In the genomic region with DNA sequence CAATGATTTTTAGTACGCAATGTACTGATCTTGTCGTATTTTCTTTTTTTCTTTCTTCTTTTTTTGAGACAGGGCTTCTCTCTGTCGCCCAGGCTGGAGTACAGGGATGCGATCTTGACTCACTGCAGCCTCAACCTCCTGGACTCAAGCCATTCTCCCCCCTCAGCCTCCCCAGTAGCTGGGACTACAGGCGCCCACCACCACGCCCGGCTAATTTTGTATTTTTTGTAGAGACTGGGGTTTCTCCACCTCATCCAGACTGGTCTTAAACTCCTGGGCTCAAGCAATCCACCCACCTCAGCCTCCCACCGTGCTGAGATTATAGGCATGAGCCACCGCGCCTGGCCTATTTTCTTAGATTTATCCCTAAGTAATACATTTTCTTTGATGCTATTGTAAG, we compare ENCODE assay signal across 16 cellular contexts. TPM values are rescaled to one million over a fixed set of nuclear protein-coding genes. Genes with fewer than 3 reads are reported as not detected.
A peak's percentile ranks its signal among the peaks of the same experiment; 100 is the strongest.
DNase-seq lines count a peak whose midpoint lies in the region; ATAC-seq, FAIRE-seq and TF ChIP-seq lines count a peak whose summit lies in the region.
"Had no signal": no experiment of that assay in that cellular context is flagged by ENCODE, and none has a peak within 500 bp of the region (broad histone marks: within the 10 kb centered on the region; RNA-seq: fewer than 3 reads in every experiment).

No MANE protein-coding gene starts in this region.

- no peak overlapping the region for H3K27ac Mint-ChIP-seq in stimulated activated effector memory CD8-positive, alpha-beta T cell treated with anti-CD3 and anti-CD28 coated beads, Interleukin-12 subunit alpha, Interleukin-12 subunit beta, amount 100 ng/mL, for 72 hours

- peak overlapping the region; percentile 69 for H3K4me2 ChIP-seq in PC-9

- intact Hi-C loops in PC-9 (cut with micrococcal nuclease; ENCODE audit: unreplicated experiment) = no loop called here

- no peak overlapping the region for H3K9ac ChIP-seq in muscle layer of colon (ENCODE audit: low read length)

- DNase-seq in PC-9 (no peak), brain microvascular endothelial cell (no peak), GM19239 (ENCODE audit: insufficient read length, low spot score) (no peak), NCI-H1436 (lab: John Stamatoyannopoulos, UW) (no peak), inferior parietal cortex (ENCODE audit: extremely low spot score) (no peak)
- no peak for DNase-seq in stimulated activated effector memory CD8-positive, alpha-beta T cell treated with anti-CD3 and anti-CD28 coated beads, Interleukin-12 subunit alpha, Interleukin-12 subunit beta, amount 100 ng/mL, for 72 hours (ENCODE audit: low spot score in 2 of 2)
- DNase-seq: BE2C, cerebellar nuclear complex, KG1, mucosa of descending colon, NCI-H1105 treated with DMSO at 0.1 percent for 48 hours, T-helper 9 cell had no signal

- H4K20me1 ChIP-seq in PC-9 (ENCODE audit: insufficient read depth) = no peaks in the 10 kb centered on the region

- no peak overlapping the region for H3K4me3 ChIP-seq in PC-9
- no peak overlapping the region for H3K4me3 ChIP-seq in brain microvascular endothelial cell (ENCODE audit: low read depth, low read length)
- no peak overlapping the region for H3K4me3 ChIP-seq in muscle layer of colon (ENCODE audit: low read depth in 1 of 2, low read length in 2 of 2)
- H3K4me3 ChIP-seq: mucosa of descending colon had no signal

- POLR2A ChIA-PET in PC-9 (lab: Charles Lee; ENCODE audit: unreplicated experiment) = interaction anchor here (0.7 kb wide), 1 partner anchor 63 kb away, joined by 3 read pairs; no protein-coding TSS in a partner anchor

- H3K4me1 Mint-ChIP-seq in stimulated activated effector memory CD8-positive, alpha-beta T cell treated with anti-CD3 and anti-CD28 coated beads, Interleukin-12 subunit alpha, Interleukin-12 subunit beta, amount 100 ng/mL, for 72 hours = peaks cover 37% of the 10 kb centered on the region

- no peak overlapping the region for H2AFZ ChIP-seq in PC-9

- CTCF ChIA-PET in PC-9 (lab: Charles Lee) = no interaction called here

- H3K9me3 Mint-ChIP-seq in stimulated activated effector memory CD8-positive, alpha-beta T cell treated with anti-CD3 and anti-CD28 coated beads, Interleukin-12 subunit alpha, Interleukin-12 subunit beta, amount 100 ng/mL, for 72 hours = no peaks in the 10 kb centered on the region

- no peaks in the 10 kb centered on the region for H3K9me3 ChIP-seq in PC-9 (ENCODE audit: insufficient read depth, low read depth)
- no peaks in the 10 kb centered on the region for H3K9me3 ChIP-seq in muscle layer of colon (ENCODE audit: low read length)
- H3K9me3 ChIP-seq: mucosa of descending colon had no signal

- no peaks in the 10 kb centered on the region for H3K9me2 ChIP-seq in PC-9 (ENCODE audit: insufficient read depth)

- peaks cover 9% of the 10 kb centered on the region for H3K36me3 Mint-ChIP-seq in stimulated activated effector memory CD8-positive, alpha-beta T cell treated with anti-CD3 and anti-CD28 coated beads, Interleukin-12 subunit alpha, Interleukin-12 subunit beta, amount 100 ng/mL, for 72 hours

- H3K4me1 ChIP-seq in PC-9 (replicated peaks; ENCODE audit: insufficient read depth) (peaks cover 35% of the 10 kb centered on the region), muscle layer of colon (ENCODE audit: insufficient read depth, low read length) (peaks cover 41% of the 10 kb centered on the region)
- H3K4me1 ChIP-seq: BE2C had no signal

- H3K4me3 Mint-ChIP-seq in stimulated activated effector memory CD8-positive, alpha-beta T cell treated with anti-CD3 and anti-CD28 coated beads, Interleukin-12 subunit alpha, Interleukin-12 subunit beta, amount 100 ng/mL, for 72 hours = peak overlapping the region; percentile 10

- TF ChIP-seq CTCF in PC-9 (conservative IDR thresholded peaks at IDR 0.05) (no peak), brain microvascular endothelial cell (IDR thresholded peaks at IDR 0.05; ENCODE audit: low read depth, low read length, missing control alignments) (no peak)

- H3K36me3 ChIP-seq in PC-9 (ENCODE audit: low read depth) (no peaks in the 10 kb centered on the region), brain microvascular endothelial cell (replicated peaks) (no peaks in the 10 kb centered on the region), muscle layer of colon (ENCODE audit: insufficient read depth, low read length) (no peaks in the 10 kb centered on the region)
- H3K36me3 ChIP-seq: BE2C had no signal

- in situ Hi-C loops in brain microvascular endothelial cell (cut with HindIII; ENCODE audit: low pct_ligation_motif_present, low sequenced_read_pairs) = no loop called here

- BruUV-seq in PC-9 (replicated peaks; lab: Mats Ljungman, UMichigan) = no TSS peak

- H3K27me3 ChIP-seq in PC-9 (ENCODE audit: insufficient read depth, low read depth) (no peaks in the 10 kb centered on the region), brain microvascular endothelial cell (replicated peaks) (no peaks in the 10 kb centered on the region), muscle layer of colon (ENCODE audit: control insufficient read depth in 1 of 2, insufficient read depth in 2 of 2, low read length in 2 of 2) (no peaks in the 10 kb centered on the region)
- H3K27me3 ChIP-seq: BE2C had no signal

- no peak for FAIRE-seq in GM19239 (lab: Jason Lieb, UNC)
- FAIRE-seq: endothelial cell of umbilical vein, GM18507 had no signal

- peak overlapping the region; percentile 71 for H3K27ac ChIP-seq in PC-9
- H3K27ac ChIP-seq in brain microvascular endothelial cell = peak overlapping the region; percentile 21
- H3K27ac ChIP-seq in muscle layer of colon (ENCODE audit: low read depth, low read length) = peak overlapping the region; percentile 80

- peaks cover 19% of the 10 kb centered on the region; the same call in 1 of the 2 replicates for H3F3A ChIP-seq in PC-9 (ENCODE audit: insufficient read depth, low read depth)

- ATAC-seq in stimulated activated effector memory CD8-positive, alpha-beta T cell treated with anti-CD3 and anti-CD28 coated beads, Interleukin-12 subunit alpha, Interleukin-12 subunit beta, amount 100 ng/mL, for 72 hours = no peak
- no peak for ATAC-seq in HG03439 (IDR thresholded peaks at IDR 0.05; ENCODE audit: unreplicated experiment)
- ATAC-seq: mucosa of descending colon had no signal

- H3K79me2 ChIP-seq in PC-9 (ENCODE audit: low read depth) = no peaks in the 10 kb centered on the region

RNA-seq across cellular contexts. Expression of gene COL6A2, which starts 43.9 kb away (rescaled TPM):
- total RNA-seq in PC-9 (2021) = 22.0 and 25.7 TPM in 2 replicates

Comparison
In these comparisons a context has a peak if more than half of its experiments do, and no peak if none do; other contexts are left out.
1. H3K27ac ChIP-seq: peak in every context shown above with its lines; median percentile 80 in muscle layer of colon; 71 in PC-9; 21 in brain microvascular endothelial cell.